ENCODE assay signal across 8 cellular contexts in genomic region chr6:44667668-44668390, GRCh38.
DNase-seq lines count a peak whose midpoint lies in the region; ATAC-seq and TF ChIP-seq lines count a peak whose summit lies in the region.

No MANE protein-coding gene starts in this region.

- CTCF ChIA-PET in Caco-2 (lab: Charles Lee): interaction anchor here (0.7 to 1.3 kb wide), 3 partner anchors 8 to 12 kb away, joined by 3 read pairs; no protein-coding TSS in a partner anchor

- no peaks in the 10 kb centered on the region for H3K27me3 ChIP-seq in Caco-2 (replicated peaks; ENCODE audit: control insufficient read depth, insufficient read depth, low read length)

- intact Hi-C loops in Caco-2 (cut with micrococcal nuclease; ENCODE audit: unreplicated experiment): no loop called here

- H3K36me3 ChIP-seq in Caco-2 (ENCODE audit: control insufficient read depth, insufficient read depth, low read length): no peaks in the 10 kb centered on the region

- peak; percentile 36 to 48 for DNase-seq in Caco-2
- DNase-seq in activated CD4-positive, alpha-beta T cell treated with anti-CD3 and anti-CD28 coated beads, Interleukin-2, amount 50 U/mL, for 4 hours: peak; percentile 9 to 18
- DNase-seq in fibroblast of villous mesenchyme (ENCODE audit: low read depth): no peak
- DNase-seq in stimulated activated CD4-positive, alpha-beta T cell treated with anti-CD3 and anti-CD28 coated beads, Interleukin-4, amount 100 ng/mL, for 1 hour: peak; percentile 39
- no peak for DNase-seq in COLO829 (ENCODE audit: low spot score)
- DNase-seq in inferior parietal cortex (ENCODE audit: extremely low spot score): no peak

- POLR2A ChIA-PET in Caco-2 (lab: Charles Lee): no interaction called here

- H3K4me3 ChIP-seq in Caco-2 (ENCODE audit: low read depth, low read length): no peak overlapping the region
- no peak overlapping the region for H3K4me3 ChIP-seq in fibroblast of villous mesenchyme (ENCODE audit: low read depth, low read length)

- H3K4me1 Mint-ChIP-seq in Caco-2 (ENCODE audit: low read depth, unreplicated experiment): no peaks in the 10 kb centered on the region

- no peaks in the 10 kb centered on the region for H3K4me1 ChIP-seq in Caco-2

- TF ChIP-seq CTCF in Caco-2 (IDR thresholded peaks at IDR 0.05; ENCODE audit: insufficient read depth in 1 of 2, low read depth in 1 of 2, low read length in 1 of 2, severe bottlenecking in 1 of 2, unreplicated experiment in 1 of 2) (peak; percentile 49 to 50), fibroblast of villous mesenchyme (IDR thresholded peaks at IDR 0.05; ENCODE audit: insufficient read depth, low read depth, low read length) (peak; percentile 67)

- H3K36me3 Mint-ChIP-seq in Caco-2 (ENCODE audit: insufficient read depth, unreplicated experiment): no peaks in the 10 kb centered on the region

- H3K4me3 Mint-ChIP-seq in Caco-2 (ENCODE audit: unreplicated experiment): no peak overlapping the region

- H3K27me3 Mint-ChIP-seq in Caco-2 (ENCODE audit: insufficient read depth, unreplicated experiment): peaks cover 3% of the 10 kb centered on the region

- BruUV-seq in Caco-2 (replicated peaks; lab: Mats Ljungman, UMichigan): no TSS peak

- peak overlapping the region; percentile 21 for H3K27ac Mint-ChIP-seq in Caco-2 (ENCODE audit: unreplicated experiment)

- no peaks in the 10 kb centered on the region for H3K9me3 Mint-ChIP-seq in Caco-2 (ENCODE audit: unreplicated experiment)

- peak; percentile 73 for ATAC-seq in HG03103 (IDR thresholded peaks at IDR 0.05; ENCODE audit: low read depth, unreplicated experiment)
- ATAC-seq in GM21723 (IDR thresholded peaks at IDR 0.05; ENCODE audit: unreplicated experiment): no peak

- H3K9me3 ChIP-seq in Caco-2: no peaks in the 10 kb centered on the region

Comparison
In these comparisons a context has a peak if more than half of its experiments do, and no peak if none do; other contexts are left out.
1. DNase-seq: peak in Caco-2 (2 of 2), activated CD4-positive, alpha-beta T cell treated with anti-CD3 and anti-CD28 coated beads, Interleukin-2, amount 50 U/mL, for 4 hours (2 of 2) and stimulated activated CD4-positive, alpha-beta T cell treated with anti-CD3 and anti-CD28 coated beads, Interleukin-4, amount 100 ng/mL, for 1 hour (single experiment); none in fibroblast of villous mesenchyme (single experiment), COLO829 (single experiment) and inferior parietal cortex (single experiment).